In the genomic region with DNA sequence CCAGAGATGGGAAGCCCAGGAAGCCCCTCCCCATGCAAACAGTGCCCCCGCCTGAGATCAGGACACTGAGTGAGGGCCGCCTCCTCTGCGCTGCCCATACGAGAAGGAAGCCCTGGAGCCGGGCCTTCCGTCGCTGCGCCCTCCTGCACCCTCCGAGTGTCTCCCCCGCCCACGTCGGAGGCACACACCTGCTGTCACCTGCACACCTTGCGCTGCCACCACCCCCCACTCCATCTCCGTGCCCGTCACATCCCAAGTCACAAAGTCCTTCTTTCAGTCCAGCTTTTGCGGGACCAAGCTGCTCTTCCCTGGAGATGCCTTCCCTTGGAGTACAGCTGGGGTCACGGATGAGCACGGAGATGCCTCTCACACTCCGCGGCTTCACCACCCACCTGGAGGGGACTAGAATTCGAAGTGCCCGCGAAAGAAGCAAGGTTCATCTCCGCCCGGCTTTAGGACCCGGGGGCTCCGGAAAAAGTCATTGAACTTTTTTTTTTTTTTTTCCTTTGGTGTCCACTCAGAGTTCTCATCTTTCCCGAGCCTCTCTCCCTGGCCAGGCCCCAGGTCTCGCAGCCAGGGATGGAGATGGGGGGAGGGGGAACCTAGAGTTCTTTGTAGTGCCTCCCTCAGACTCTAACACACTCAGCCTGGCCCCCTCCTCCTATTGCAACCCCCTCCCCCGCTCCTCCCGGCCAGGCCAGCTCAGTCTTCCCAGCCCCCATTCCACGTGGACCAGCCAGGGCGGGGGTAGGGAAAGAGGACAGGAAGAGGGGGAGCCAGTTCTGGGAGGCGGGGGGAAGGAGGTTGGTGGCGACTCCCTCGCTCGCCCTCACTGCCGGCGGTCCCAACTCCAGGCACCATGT, we compare ENCODE assay signal across 8 cellular contexts. TPM values are rescaled to one million over a fixed set of nuclear protein-coding genes. Genes with fewer than 3 reads are reported as not detected.
A peak's percentile ranks its signal among the peaks of the same experiment; 100 is the strongest.
DNase-seq lines count a peak whose midpoint lies in the region; ATAC-seq and TF ChIP-seq lines count a peak whose summit lies in the region.

A gene with protein sequence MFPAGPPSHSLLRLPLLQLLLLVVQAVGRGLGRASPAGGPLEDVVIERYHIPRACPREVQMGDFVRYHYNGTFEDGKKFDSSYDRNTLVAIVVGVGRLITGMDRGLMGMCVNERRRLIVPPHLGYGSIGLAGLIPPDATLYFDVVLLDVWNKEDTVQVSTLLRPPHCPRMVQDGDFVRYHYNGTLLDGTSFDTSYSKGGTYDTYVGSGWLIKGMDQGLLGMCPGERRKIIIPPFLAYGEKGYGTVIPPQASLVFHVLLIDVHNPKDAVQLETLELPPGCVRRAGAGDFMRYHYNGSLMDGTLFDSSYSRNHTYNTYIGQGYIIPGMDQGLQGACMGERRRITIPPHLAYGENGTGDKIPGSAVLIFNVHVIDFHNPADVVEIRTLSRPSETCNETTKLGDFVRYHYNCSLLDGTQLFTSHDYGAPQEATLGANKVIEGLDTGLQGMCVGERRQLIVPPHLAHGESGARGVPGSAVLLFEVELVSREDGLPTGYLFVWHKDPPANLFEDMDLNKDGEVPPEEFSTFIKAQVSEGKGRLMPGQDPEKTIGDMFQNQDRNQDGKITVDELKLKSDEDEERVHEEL (plus strand): TSS at position 829 of the 863 bp plus-strand sequence. CDS start 31 bp downstream, at position 860.

- peaks cover 9% of the 10 kb centered on the region for H3K27me3 Mint-ChIP-seq in activated B cell treated with CpG ODN at 0.5 μM for 24 hours

- CTCF ChIA-PET in activated B cell treated with CpG ODN at 0.5 μM for 24 hours (lab: Charles Lee): interaction anchor here (1.2 to 2.4 kb wide), 7 partner anchors 11 to 707 kb away, joined by 3 to 12 read pairs (median 7); a partner anchor contains a TSS

- peak within 1 kb of the TSS; percentile 87 for H3K4me3 Mint-ChIP-seq in activated B cell treated with CpG ODN at 0.5 μM for 24 hours

- POLR2A ChIA-PET in activated B cell treated with CpG ODN at 0.5 μM for 24 hours (lab: Charles Lee): interaction anchor here (0.6 to 2.1 kb wide), 4 partner anchors 26 to 123 kb away, joined by 3 to 12 read pairs (median 6); a partner anchor contains a TSS

- ATAC-seq in activated B cell treated with CpG ODN at 0.5 μM for 24 hours (ENCODE audit: low read depth) (peak; percentile 20), left colon (peak; percentile 31), HG02938 (IDR thresholded peaks at IDR 0.05; ENCODE audit: unreplicated experiment) (no peak)

- no peaks in the 10 kb centered on the region for H3K36me3 Mint-ChIP-seq in activated B cell treated with CpG ODN at 0.5 μM for 24 hours (ENCODE audit: low read depth)

- H3K27ac Mint-ChIP-seq in activated B cell treated with CpG ODN at 0.5 μM for 24 hours: no peak within 1 kb of the TSS

- H3K9me3 Mint-ChIP-seq in activated B cell treated with CpG ODN at 0.5 μM for 24 hours: no peaks in the 10 kb centered on the region

- peak; percentile 31 for DNase-seq in NOMO-1 treated with DMSO at 0.1 percent for 48 hours (lab: John Stamatoyannopoulos, UW; ENCODE audit: unreplicated experiment)
- no peak for DNase-seq in NOMO-1 treated with dmso at 0.1 percent for 144 hours (lab: John Stamatoyannopoulos, UW; ENCODE audit: unreplicated experiment)
- DNase-seq in NCI-H128 (lab: John Stamatoyannopoulos, UW; ENCODE audit: unreplicated experiment): peak; percentile 37
- no peak for DNase-seq in activated B cell treated with CpG ODN at 0.5 μM for 24 hours
- peak; percentile 77 for DNase-seq in dermis blood vessel endothelial cell
- DNase-seq in left colon: peak; percentile 56 to 63
- DNase-seq in stimulated activated CD4-positive, alpha-beta T cell treated with anti-CD3 and anti-CD28 coated beads, Interleukin-2, amount 100 ng/mL, for 24 hours: peak; percentile 22 to 36

- intact Hi-C loops in activated B cell treated with CpG ODN at 0.5 μM for 24 hours (cut with micrococcal nuclease): no loop called here
- intact Hi-C loops in left colon (cut with DNase I, micrococcal nuclease): no loop called here

- H3K4me1 Mint-ChIP-seq in activated B cell treated with CpG ODN at 0.5 μM for 24 hours: peaks cover 15% of the 10 kb centered on the region

- no peak for TF ChIP-seq CTCF in activated B cell treated with CpG ODN at 0.5 μM for 24 hours (IDR thresholded peaks at IDR 0.05)

RNA-seq across cellular contexts. Expression of the gene that starts here (rescaled TPM):
- total RNA-seq in activated B cell treated with CpG ODN at 0.5 μM for 24 hours (0.54 and 0.86 TPM in 2 replicates), dermis blood vessel endothelial cell (186 and 244 TPM in 2 replicates), left colon (10 to 100 TPM in 1 of 2 donors, 1 to 10 TPM in 1; 4.2 to 10.8 TPM)

Comparison
In these comparisons a context has a peak if more than half of its experiments do, and no peak if none do; other contexts are left out.
1. RNA of the gene that starts here (total RNA-seq): 186 to 244 TPM in dermis blood vessel endothelial cell; 4.2 to 10.8 TPM in left colon and 0.54 to 0.86 TPM in activated B cell treated with CpG ODN at 0.5 μM for 24 hours; every median in the first group is over 10 times any median in the second.
2. DNase-seq: peak in NOMO-1 treated with DMSO at 0.1 percent for 48 hours (single experiment), NCI-H128 (single experiment), dermis blood vessel endothelial cell (single experiment), left colon (2 of 2) and stimulated activated CD4-positive, alpha-beta T cell treated with anti-CD3 and anti-CD28 coated beads, Interleukin-2, amount 100 ng/mL, for 24 hours (2 of 2); none in NOMO-1 treated with dmso at 0.1 percent for 144 hours (single experiment) and activated B cell treated with CpG ODN at 0.5 μM for 24 hours (single experiment).
3. Peak in ATAC-seq in activated B cell treated with CpG ODN at 0.5 μM for 24 hours; RNA of the gene not detected or under 1 TPM.